ENCODE assay signal across 20 cellular contexts in genomic region chr11:2272946-2273280, GRCh38. TPM values are rescaled to one million over a fixed set of nuclear protein-coding genes. Genes with fewer than 3 reads are reported as not detected.
"Had no signal": no experiment of that assay in that cellular context is flagged by ENCODE, and none has a peak within 500 bp of the region (broad histone marks: within the 10 kb centered on the region; RNA-seq: fewer than 3 reads in every experiment).

No MANE protein-coding gene starts in this region.

- H3K4me3 ChIP-seq: colonic mucosa, gastrocnemius medialis, heart left ventricle, tibial nerve, vagina had no signal

- H3K4me1 ChIP-seq: colonic mucosa, gastrocnemius medialis had no signal

- H3K4me3 Mint-ChIP-seq: activated CD4-positive, alpha-beta T cell treated with anti-CD3 and anti-CD28 coated beads for 36 hours; activated T-cell treated with anti-CD3 and anti-CD28 coated beads, Interleukin-2, amount 50 U/mL, for 24 hours; WTC11 had no signal

- H3K27ac Mint-ChIP-seq: activated CD4-positive, alpha-beta T cell treated with anti-CD3 and anti-CD28 coated beads for 36 hours; activated T-cell treated with anti-CD3 and anti-CD28 coated beads, Interleukin-2, amount 50 U/mL, for 24 hours; activated T-helper 2 cell treated with anti-CD3 and anti-CD28 coated beads, Interferon-gamma antibody, Interleukin-2, Interleukin-4, amounts not matched to agents 10 μg/mL and 5 μg/mL and 100 μg/mL, durations not matched to agents 14 hours and 24 hours and 36 hours; natural killer cell treated with Interleukin-12 subunit alpha and Interleukin-12 subunit beta and Interleukin-15 and Interleukin-18, amount 100 ng/mL, for 72 hours; progenitor cell of endocrine pancreas; WTC11 had no signal

- DNase-seq: activated CD4-positive, alpha-beta T cell treated with anti-CD3 and anti-CD28 coated beads for 36 hours; activated CD4-positive, alpha-beta T cell treated with anti-CD3 and anti-CD28 coated beads, Interleukin-2, amount 50 U/mL, for 48 hours; activated naive CD4-positive, alpha-beta T cell treated with Interleukin-2 at 50 U/mL for 16 hours; activated T-cell treated with anti-CD3 and anti-CD28 coated beads, Interleukin-2, amount 50 U/mL, for 24 hours; caudate nucleus; gastrocnemius medialis; nucleus accumbens; stimulated activated CD4-positive, alpha-beta T cell treated with anti-CD3 and anti-CD28 coated beads, Interleukin-12 subunit alpha, Interleukin-12 subunit beta, amount 100 ng/mL, for 4 hours; stimulated activated CD4-positive, alpha-beta T cell treated with anti-CD3 and anti-CD28 coated beads, Interleukin-1b, Interleukin-23, amount 100 ng/mL, for 48 hours; stimulated activated naive CD8-positive, alpha-beta T cell treated with anti-CD3 and anti-CD28 coated beads, Interleukin-15, Interleukin-2, amounts not matched to agents 100 U/mL and 50 U/mL, for 24 hours; substantia nigra had no signal

- ATAC-seq: activated CD4-positive, alpha-beta T cell treated with anti-CD3 and anti-CD28 coated beads for 36 hours; gastrocnemius medialis; heart left ventricle; natural killer cell treated with Interleukin-12 subunit alpha and Interleukin-12 subunit beta and Interleukin-15 and Interleukin-18, amount 100 ng/mL, for 72 hours; stimulated activated naive CD8-positive, alpha-beta T cell treated with anti-CD3 and anti-CD28 coated beads, Interleukin-15, Interleukin-2, amounts not matched to agents 100 U/mL and 50 U/mL, for 24 hours; WTC11 had no signal

- H3K9me3 Mint-ChIP-seq: activated T-cell treated with anti-CD3 and anti-CD28 coated beads, Interleukin-2, amount 50 U/mL, for 24 hours; activated T-helper 2 cell treated with anti-CD3 and anti-CD28 coated beads, Interferon-gamma antibody, Interleukin-2, Interleukin-4, amounts not matched to agents 10 μg/mL and 5 μg/mL and 100 μg/mL, durations not matched to agents 14 hours and 24 hours and 36 hours; natural killer cell treated with Interleukin-12 subunit alpha and Interleukin-12 subunit beta and Interleukin-15 and Interleukin-18, amount 100 ng/mL, for 72 hours; WTC11 had no signal

- H3K4me1 Mint-ChIP-seq: brain had no signal

- H3K36me3 ChIP-seq: colonic mucosa, gastrocnemius medialis, heart left ventricle, tibial nerve, vagina had no signal

- H3K27ac ChIP-seq: colonic mucosa, gastrocnemius medialis, heart left ventricle, tibial nerve, vagina had no signal

- H3K9me3 ChIP-seq: colonic mucosa, gastrocnemius medialis, heart left ventricle, tibial nerve, vagina had no signal

RNA-seq across cellular contexts. Expression of gene ASCL2, which starts 2.5 kb away (rescaled TPM):
- total RNA-seq: gastrocnemius medialis had no signal

RNA-seq across cellular contexts. Expression of gene TSPAN32, which starts 28.9 kb away (rescaled TPM):
- total RNA-seq: gastrocnemius medialis, WTC11 had no signal
